22 cellular contexts compared by ENCODE assay signal in genomic region chr20:50350510-50351249, GRCh38.
A peak's percentile ranks its signal among the peaks of the same experiment; 100 is the strongest.
DNase-seq lines count a peak whose midpoint lies in the region; ATAC-seq and TF ChIP-seq lines count a peak whose summit lies in the region.
"Had no signal": no experiment of that assay in that cellular context is flagged by ENCODE, and none has a peak within 500 bp of the region (broad histone marks: within the 10 kb centered on the region; RNA-seq: fewer than 3 reads in every experiment).

No MANE protein-coding gene starts in this region.

- H3K4me2 ChIP-seq in BLaER1 (peak overlapping the region; percentile 88), DND-41 (ENCODE audit: insufficient read depth, low read length) (no peak overlapping the region)
- H3K4me2 ChIP-seq: hepatocyte had no signal

- 92% methylated on average over 16 of the region's 16 CpGs for WGBS in suprapubic skin

- H3K4me1 ChIP-seq in BLaER1 (peaks cover 82% of the 10 kb centered on the region), DND-41 (ENCODE audit: insufficient read depth, low read length) (peaks cover 7% of the 10 kb centered on the region; the same call in 1 of the 2 replicates), suprapubic skin (peaks cover 27% of the 10 kb centered on the region)

- no peak overlapping the region for H2AFZ ChIP-seq in DND-41 (ENCODE audit: low read depth, low read length)
- H2AFZ ChIP-seq: hepatocyte had no signal

- H3K4me3 ChIP-seq in BLaER1 (peak overlapping the region; percentile 37; the same call in 1 of the 2 replicates), DND-41 (ENCODE audit: low read depth in 1 of 2, low read length in 2 of 2) (no peak overlapping the region), suprapubic skin (no peak overlapping the region)
- H3K4me3 ChIP-seq: ascending aorta, gastrocnemius medialis, hepatocyte had no signal

- TF ChIP-seq EP300 in suprapubic skin (IDR thresholded peaks at IDR 0.05), result no peak

- no peaks in the 10 kb centered on the region for H3K79me2 ChIP-seq in DND-41 (ENCODE audit: insufficient read depth, low read length)
- H3K79me2 ChIP-seq: hepatocyte had no signal

- H3K9ac ChIP-seq in BLaER1 (peak overlapping the region; percentile 32; the same call in 1 of the 2 replicates), DND-41 (ENCODE audit: low read depth, low read length) (no peak overlapping the region)

- DNase-seq in DND-41 (peak; percentile 22), RPMI8226 (peak; percentile 81), myocyte (ENCODE audit: low read depth) (peak; percentile 72), suprapubic skin (ENCODE audit: low spot score in 2 of 2) (no peak)
- DNase-seq: activated CD8-positive, alpha-beta T cell treated with anti-CD3 and anti-CD28 coated beads, Interleukin-2, amount 10 ng/mL, durations not matched to agents 7 days and 5 days; caudate nucleus; CD8-positive, alpha-beta T cell; gastrocnemius medialis; GOT3; mesendoderm; NCI-H1105; NCI-H2029; NCI-H2227 treated with DMSO at 0.1 percent for 48 hours; NCI-H69; stimulated activated CD4-positive, alpha-beta T cell treated with anti-CD3 and anti-CD28 coated beads, Interleukin-2, amount 100 ng/mL, for 48 hours; stimulated activated naive CD8-positive, alpha-beta T cell treated with anti-CD3 and anti-CD28 coated beads, Interleukin-15, Interleukin-2, amounts not matched to agents 100 U/mL and 50 U/mL, for 24 hours; trophoblast cell had no signal

- H3K27ac ChIP-seq in BLaER1 (peak overlapping the region; percentile 8; the same call in 1 of the 2 replicates), DND-41 (ENCODE audit: low read length) (no peak overlapping the region), suprapubic skin (no peak overlapping the region)
- H3K27ac ChIP-seq: ascending aorta, gastrocnemius medialis, hepatocyte had no signal

- H3K9me3 ChIP-seq in BLaER1 (no peaks in the 10 kb centered on the region), DND-41 (ENCODE audit: insufficient read depth, low read length, severe bottlenecking) (no peaks in the 10 kb centered on the region), suprapubic skin (no peaks in the 10 kb centered on the region)
- H3K9me3 ChIP-seq: ascending aorta, gastrocnemius medialis had no signal

- TF ChIP-seq POLR2A in suprapubic skin (IDR thresholded peaks at IDR 0.05), result no peak

- H3K36me3 ChIP-seq in BLaER1, result no peaks in the 10 kb centered on the region
- no peaks in the 10 kb centered on the region for H3K36me3 ChIP-seq in DND-41 (ENCODE audit: insufficient read depth, low read length)
- no peaks in the 10 kb centered on the region for H3K36me3 ChIP-seq in suprapubic skin
- H3K36me3 ChIP-seq: ascending aorta, gastrocnemius medialis had no signal

- H3K27me3 ChIP-seq in BLaER1 (no peaks in the 10 kb centered on the region), DND-41 (ENCODE audit: insufficient read depth, low read length, poor library complexity) (no peaks in the 10 kb centered on the region), suprapubic skin (no peaks in the 10 kb centered on the region)
- H3K27me3 ChIP-seq: ascending aorta, gastrocnemius medialis, hepatocyte had no signal

- TF ChIP-seq CTCF in DND-41 (IDR thresholded peaks at IDR 0.05; ENCODE audit: borderline replicate concordance, extremely low read depth, low read length, poor library complexity, severe bottlenecking) (no peak), suprapubic skin (IDR thresholded peaks at IDR 0.05) (no peak)

- no peaks in the 10 kb centered on the region for H4K20me1 ChIP-seq in BLaER1
- 0 out of 2 replicates have a peak, but pooled peaks cover 3% of the 10 kb centered on the region for H4K20me1 ChIP-seq in DND-41 (ENCODE audit: insufficient read depth, low read length)

- ATAC-seq in DND-41 (ENCODE audit: insufficient read depth, low read depth) (no peak), GM18909 (IDR thresholded peaks at IDR 0.05; ENCODE audit: poor library complexity, unreplicated experiment) (no peak), HG03469 (IDR thresholded peaks at IDR 0.05; ENCODE audit: unreplicated experiment) (no peak)
- ATAC-seq: activated CD8-positive, alpha-beta T cell treated with anti-CD3 and anti-CD28 coated beads, Interleukin-2, amount 10 ng/mL, durations not matched to agents 7 days and 5 days; CD8-positive, alpha-beta T cell; gastrocnemius medialis; stimulated activated naive CD8-positive, alpha-beta T cell treated with anti-CD3 and anti-CD28 coated beads, Interleukin-15, Interleukin-2, amounts not matched to agents 100 U/mL and 50 U/mL, for 24 hours had no signal

Comparison
In these comparisons a context has a peak if more than half of its experiments do, and no peak if none do; other contexts are left out.
1. DNase-seq: peak in DND-41 (single experiment), RPMI8226 (single experiment) and myocyte (single experiment); none in suprapubic skin (0 of 2).